ENCODE assay signal across 8 cellular contexts in genomic region chr20:34872604-34873224, GRCh38. TPM values are rescaled to one million over a fixed set of nuclear protein-coding genes. Genes with fewer than 3 reads are reported as not detected.
DNase-seq lines count a peak whose midpoint lies in the region; ATAC-seq and TF ChIP-seq lines count a peak whose summit lies in the region.

TSS of gene GGT7 (minus strand) at chr20:34872856. CDS start at chr20:34872815, 41 bp downstream.

- no peaks in the 10 kb centered on the region; the same call in 1 of the 2 replicates for H3K27me3 ChIP-seq in GM06990 (replicated peaks; ENCODE audit: control insufficient read depth, insufficient read depth, low read length)
- H3K27me3 ChIP-seq in left lung = no peaks in the 10 kb centered on the region

- H3K4me3 ChIP-seq in GM06990 (replicated peaks; ENCODE audit: low read depth, low read length) = peak within 1 kb of the TSS; percentile 58
- H3K4me3 ChIP-seq in left lung = peak within 1 kb of the TSS; percentile 71 to 72

- H3K27ac ChIP-seq in left lung = peak within 1 kb of the TSS in 1 of 2 donors; percentile 37

- no peaks in the 10 kb centered on the region for H3K9me3 ChIP-seq in left lung

- TF ChIP-seq CTCF in GM06990 (IDR thresholded peaks at IDR 0.05; ENCODE audit: insufficient read depth, low read length, poor library complexity, severe bottlenecking) = peak; percentile 77
- TF ChIP-seq CTCF in left lung (IDR thresholded peaks at IDR 0.05) = peak; percentile 66 to 80

- H3K36me3 ChIP-seq in GM06990 (ENCODE audit: control insufficient read depth, insufficient read depth, low read length) (no peaks in the 10 kb centered on the region), left lung (no peaks in the 10 kb centered on the region)

- DNase-seq in GM06990 (ENCODE audit: extremely low read depth, insufficient read length) (peak; percentile 86), NCI-H510A treated with DMSO at 0.1 percent for 48 hours (lab: John Stamatoyannopoulos, UW) (peak; percentile 85), dedifferentiated amniotic fluid mesenchymal stem cell (ENCODE audit: extremely low spot score) (peak; percentile 47), left lung (peak; percentile 84 to 96), cortex of kidney (lab: John Stamatoyannopoulos, UW) (no peak)
- peak; percentile 86 for DNase-seq in activated CD4-positive, alpha-beta T cell treated with anti-CD3 and anti-CD28 coated beads, Interleukin-2, amount 50 U/mL, for 1 hour
- DNase-seq in stimulated activated CD4-positive, alpha-beta T cell treated with anti-CD3 and anti-CD28 coated beads, Interleukin-2, amount 100 ng/mL, for 24 hours = peak; percentile 90 to 91

- H3K4me1 ChIP-seq in left lung = peaks cover 10 to 52% of the 10 kb centered on the region in 2 donors

- intact Hi-C loops in left lung (cut with DNase I) = no loop called here

- ATAC-seq in HG03135 (IDR thresholded peaks at IDR 0.05; ENCODE audit: unreplicated experiment) = peak; percentile 48
- peak; percentile 55 for ATAC-seq in left lung

RNA-seq across cellular contexts. Expression of gene GGT7, which starts in this region (rescaled TPM):
- total RNA-seq in left lung = 10 to 100 TPM; 16.8 to 21.1 TPM
